Comparison of ENCODE assay signal across 1 cellular context in genomic region chr20:51306521-51307358, GRCh38.
TF ChIP-seq lines count a peak whose summit lies in the region.

No MANE protein-coding gene starts in this region.

TF ChIP-seq in HepG2, 621 proteins besides CTCF, POLR2A, EP300 and RAD21 (continued from another document and continues in another):
- TF ChIP-seq HNF1B (CRISPR knock-in tag; IDR thresholded peaks at IDR 0.05): peak; percentile 61
- peak; percentile 30; the same call in 1 of the 2 replicates for TF ChIP-seq NFYC (CRISPR knock-in tag; IDR thresholded peaks at IDR 0.05)
- no peak for TF ChIP-seq LRRFIP1 (CRISPR knock-in tag; conservative IDR thresholded peaks at IDR 0.05)
- TF ChIP-seq ZFP91 (CRISPR knock-in tag; IDR thresholded peaks at IDR 0.05; ENCODE audit: borderline replicate concordance): peak; percentile 76
- TF ChIP-seq PRDM10 (CRISPR knock-in tag; IDR thresholded peaks at IDR 0.05; ENCODE audit: low read depth): 0 out of 2 replicates have a peak, but pooled peaks have one; percentile 13
- no peak for TF ChIP-seq ZNF337 (CRISPR knock-in tag; IDR thresholded peaks at IDR 0.05; ENCODE audit: borderline replicate concordance, low read depth)
- no peak for TF ChIP-seq TEF (CRISPR knock-in tag; IDR thresholded peaks at IDR 0.05)
- no peak for TF ChIP-seq NFE2L2 (IDR thresholded peaks at IDR 0.05; ENCODE audit: low read length)
- TF ChIP-seq ZNF180 (CRISPR knock-in tag; IDR thresholded peaks at IDR 0.05; ENCODE audit: borderline replicate concordance, low read depth): no peak
- peak; percentile 65; the same call in 1 of the 2 replicates for TF ChIP-seq ELF3 (CRISPR knock-in tag; IDR thresholded peaks at IDR 0.05)
- TF ChIP-seq RFX5 (IDR thresholded peaks at IDR 0.05; ENCODE audit: low read depth, low read length): 0 out of 2 replicates have a peak, but pooled peaks have one; percentile 21
- peak; percentile 87; the same call in 1 of the 2 replicates for TF ChIP-seq BORCS8-MEF2B (CRISPR knock-in tag; IDR thresholded peaks at IDR 0.05)
- TF ChIP-seq E2F1 (CRISPR knock-in tag; IDR thresholded peaks at IDR 0.05): no peak
- TF ChIP-seq REXO4 (CRISPR knock-in tag; IDR thresholded peaks at IDR 0.05; ENCODE audit: borderline replicate concordance): no peak
- 0 out of 2 replicates have a peak, but pooled peaks have one; percentile 48 for TF ChIP-seq KAT8 (CRISPR knock-in tag; IDR thresholded peaks at IDR 0.05)
- peak; percentile 90; the same call in 1 of the 2 replicates for TF ChIP-seq ZNF788 (CRISPR knock-in tag; IDR thresholded peaks at IDR 0.05; ENCODE audit: borderline replicate concordance)
- TF ChIP-seq FOSL2 (CRISPR knock-in tag; IDR thresholded peaks at IDR 0.05): peak; percentile 52
- no peak for TF ChIP-seq AHDC1 (CRISPR knock-in tag; IDR thresholded peaks at IDR 0.05; ENCODE audit: borderline replicate concordance)
- 0 out of 2 replicates have a peak, but pooled peaks have one; percentile 24 for TF ChIP-seq ZNF652 (CRISPR knock-in tag; IDR thresholded peaks at IDR 0.05; ENCODE audit: borderline replicate concordance, low read depth)
- no peak; the same call in 1 of the 2 replicates for TF ChIP-seq ZNF253 (CRISPR knock-in tag; IDR thresholded peaks at IDR 0.05; ENCODE audit: borderline replicate concordance)
- peak; percentile 41; the same call in 1 of the 2 replicates for TF ChIP-seq ZSCAN21 (CRISPR knock-in tag; IDR thresholded peaks at IDR 0.05; ENCODE audit: borderline replicate concordance)
- TF ChIP-seq ZKSCAN1 (IDR thresholded peaks at IDR 0.05; ENCODE audit: low read length): no peak
- TF ChIP-seq ZNF670 (CRISPR knock-in tag; IDR thresholded peaks at IDR 0.05; ENCODE audit: borderline replicate concordance): no peak
- TF ChIP-seq ADNP (CRISPR knock-in tag; IDR thresholded peaks at IDR 0.05): no peak
- peak; percentile 36; the same call in 1 of the 2 replicates for TF ChIP-seq ETV5 (CRISPR knock-in tag; IDR thresholded peaks at IDR 0.05; ENCODE audit: borderline replicate concordance)
- no peak for TF ChIP-seq RBM39 (IDR thresholded peaks at IDR 0.05; ENCODE audit: low read depth, low read length, poor library complexity, severe bottlenecking)
- no peak for TF ChIP-seq ZNF496 (CRISPR knock-in tag; IDR thresholded peaks at IDR 0.05; ENCODE audit: insufficient replicate concordance)
- no peak for TF ChIP-seq REL (CRISPR knock-in tag; conservative IDR thresholded peaks at IDR 0.05)
- TF ChIP-seq CBX1 (IDR thresholded peaks at IDR 0.05; ENCODE audit: low read depth): peak; percentile 65
- TF ChIP-seq PITX1 (CRISPR knock-in tag; IDR thresholded peaks at IDR 0.05): peak; percentile 49; the same call in 1 of the 2 replicates
- TF ChIP-seq ZNF280B (CRISPR knock-in tag; IDR thresholded peaks at IDR 0.05; ENCODE audit: borderline replicate concordance): 0 out of 2 replicates have a peak, but pooled peaks have one; percentile 26
- no peak for TF ChIP-seq ZNF18 (CRISPR knock-in tag; IDR thresholded peaks at IDR 0.05; ENCODE audit: insufficient replicate concordance)
